In genomic region chr2:101185085-101185484, GRCh38 we compare ENCODE assay signal across 26 cellular contexts. TPM values are rescaled to one million over a fixed set of nuclear protein-coding genes. Genes with fewer than 3 reads are reported as not detected.
DNase-seq lines count a peak whose midpoint lies in the region; ATAC-seq and TF ChIP-seq lines count a peak whose summit lies in the region.
"Had no signal": no experiment of that assay in that cellular context is flagged by ENCODE, and none has a peak within 500 bp of the region (broad histone marks: within the 10 kb centered on the region; RNA-seq: fewer than 3 reads in every experiment).

No MANE protein-coding gene starts in this region.

- H3K36me3 ChIP-seq in MM.1S (replicated peaks; ENCODE audit: insufficient read depth, low read length) (no peaks in the 10 kb centered on the region), RWPE2 (ENCODE audit: low read depth) (no peaks in the 10 kb centered on the region), hepatocyte (replicated peaks; ENCODE audit: insufficient read depth, low read depth) (no peaks in the 10 kb centered on the region), stomach (no peaks in the 10 kb centered on the region)
- no peaks in the 10 kb centered on the region for H3K36me3 ChIP-seq in CD8-positive, alpha-beta memory T cell (ENCODE audit: insufficient read depth, low read length)
- H3K36me3 ChIP-seq: BLaER1, gastroesophageal sphincter had no signal

- H3K9me3 Mint-ChIP-seq in CD8-positive, alpha-beta memory T cell = peaks cover 0 to 5% (median 4%) of the 10 kb centered on the region in 5 donors
- H3K9me3 Mint-ChIP-seq: activated T-helper 17 cell treated with anti-CD3 and anti-CD28 coated beads, Interleukin-2, amount 50 U/mL, for 72 hours had no signal

- DNase-seq in DMS79 treated with DMSO at 0.1 percent for 48 hours (lab: John Stamatoyannopoulos, UW) = peak; percentile 29
- no peak for DNase-seq in MM.1S
- DNase-seq in RWPE2 (ENCODE audit: low spot score) = no peak
- DNase-seq in hepatocyte (ENCODE audit: low spot score) = no peak
- no peak for DNase-seq in activated CD8-positive, alpha-beta memory T cell treated with anti-CD3 and anti-CD28 coated beads for 24 hours
- no peak for DNase-seq in stomach
- no peak for DNase-seq in CD8-positive, alpha-beta memory T cell
- DNase-seq: activated CD4-positive, alpha-beta memory T cell treated with anti-CD3 and anti-CD28 coated beads, Interleukin-2, amount 10 ng/mL, durations not matched to agents 7 days and 5 days; activated CD4-positive, alpha-beta T cell treated with anti-CD3 and anti-CD28 coated beads for 1 hour; activated naive CD8-positive, alpha-beta T cell treated with anti-CD3 and anti-CD28 coated beads for 36 hours; aorta; Caco-2; caudate nucleus; hippocampal formation; mesenchymal stem cell; NCI-H1436 treated with DMSO at 0.1 percent for 48 hours; psoas muscle; stimulated activated naive CD4-positive, alpha-beta T cell treated with Interleukin-2 at 50 U/mL for 16 hours; T-helper 17 cell; testis had no signal

- H3K4me3 Mint-ChIP-seq in CD8-positive, alpha-beta memory T cell = no peak overlapping the region
- H3K4me3 Mint-ChIP-seq: activated CD4-positive, alpha-beta memory T cell treated with anti-CD3 and anti-CD28 coated beads, Interleukin-2, amount 10 ng/mL, durations not matched to agents 7 days and 5 days; activated naive CD8-positive, alpha-beta T cell treated with anti-CD3 and anti-CD28 coated beads for 36 hours; activated T-helper 17 cell treated with anti-CD3 and anti-CD28 coated beads, Interleukin-2, amount 50 U/mL, for 72 hours; T-helper 17 cell had no signal

- H3F3A ChIP-seq in MM.1S (ENCODE audit: insufficient read depth, low read length) = no peaks in the 10 kb centered on the region; the same call in 1 of the 2 replicates

- H3K27me3 ChIP-seq in MM.1S (replicated peaks; ENCODE audit: insufficient read depth, low read length) (no peaks in the 10 kb centered on the region), RWPE2 (ENCODE audit: insufficient read depth, poor library complexity, severe bottlenecking) (no peaks in the 10 kb centered on the region), hepatocyte (no peaks in the 10 kb centered on the region), stomach (no peaks in the 10 kb centered on the region)
- H3K27me3 ChIP-seq in CD8-positive, alpha-beta memory T cell (ENCODE audit: insufficient read depth, low read length, poor library complexity, severe bottlenecking) = no peaks in the 10 kb centered on the region
- H3K27me3 ChIP-seq: BLaER1, gastroesophageal sphincter, testis had no signal

- peaks cover 5% of the 10 kb centered on the region; the same call in 1 of the 2 replicates for H3K4me1 ChIP-seq in MM.1S (ENCODE audit: low read length)
- H3K4me1 ChIP-seq in RWPE2 (ENCODE audit: insufficient read depth, poor library complexity, severe bottlenecking) = peaks cover 23% of the 10 kb centered on the region
- H3K4me1 ChIP-seq in hepatocyte (ENCODE audit: insufficient read depth) = no peaks in the 10 kb centered on the region
- H3K4me1 ChIP-seq in stomach = peaks cover 0 to 11% (median 0%) of the 10 kb centered on the region in 4 donors
- no peaks in the 10 kb centered on the region for H3K4me1 ChIP-seq in CD8-positive, alpha-beta memory T cell (ENCODE audit: insufficient read depth, low read length)
- H3K4me1 ChIP-seq: BLaER1, Caco-2, gastroesophageal sphincter, psoas muscle, testis had no signal

- H3K9me3 ChIP-seq in MM.1S (replicated peaks; ENCODE audit: insufficient read depth, low read length) (no peaks in the 10 kb centered on the region), RWPE2 (ENCODE audit: severe bottlenecking) (no peaks in the 10 kb centered on the region), hepatocyte (ENCODE audit: low read depth) (no peaks in the 10 kb centered on the region), stomach (peaks cover 0 to 6% (median 0%) of the 10 kb centered on the region in 4 donors)
- no peaks in the 10 kb centered on the region for H3K9me3 ChIP-seq in CD8-positive, alpha-beta memory T cell (ENCODE audit: low read length)
- H3K9me3 ChIP-seq: gastroesophageal sphincter, testis had no signal

- CTCF ChIA-PET in CD8-positive, alpha-beta memory T cell (lab: Charles Lee) = no interaction called here

- H2AFZ ChIP-seq in MM.1S (ENCODE audit: low read length) (no peak overlapping the region), hepatocyte (no peak overlapping the region)

- 73% methylated on average over 4 of the region's 4 CpGs for WGBS in hepatocyte (ENCODE audit: low lambda C conversion rate, missing lambda C conversion rate)
- 32 to 62% (median 47%) methylated on average over 4 of the region's 4 CpGs for WGBS in stomach, 5 donors

- no peak overlapping the region for H3K27ac Mint-ChIP-seq in CD8-positive, alpha-beta memory T cell
- H3K27ac Mint-ChIP-seq: activated CD4-positive, alpha-beta memory T cell treated with anti-CD3 and anti-CD28 coated beads, Interleukin-2, amount 10 ng/mL, durations not matched to agents 7 days and 5 days; activated naive CD8-positive, alpha-beta T cell treated with anti-CD3 and anti-CD28 coated beads for 36 hours; activated T-helper 17 cell treated with anti-CD3 and anti-CD28 coated beads, Interleukin-2, amount 50 U/mL, for 72 hours; T-helper 17 cell had no signal

- no peaks in the 10 kb centered on the region for H4K20me1 ChIP-seq in MM.1S (ENCODE audit: insufficient read depth, low read length)
- no peaks in the 10 kb centered on the region for H4K20me1 ChIP-seq in hepatocyte (ENCODE audit: insufficient read depth, poor library complexity, severe bottlenecking)
- H4K20me1 ChIP-seq: BLaER1 had no signal

- H3K79me2 ChIP-seq in MM.1S (ENCODE audit: low read length) = no peaks in the 10 kb centered on the region
- no peaks in the 10 kb centered on the region for H3K79me2 ChIP-seq in hepatocyte

- intact Hi-C loops in stomach (cut with DNase I; ENCODE audit: low total_unique reads) = no loop called here

- H3K27me3 Mint-ChIP-seq in CD8-positive, alpha-beta memory T cell = peaks cover 5 to 13% of the 10 kb centered on the region in 2 donors
- H3K27me3 Mint-ChIP-seq: activated CD4-positive, alpha-beta memory T cell treated with anti-CD3 and anti-CD28 coated beads, Interleukin-2, amount 10 ng/mL, durations not matched to agents 7 days and 5 days; activated naive CD8-positive, alpha-beta T cell treated with anti-CD3 and anti-CD28 coated beads for 36 hours; activated T-helper 17 cell treated with anti-CD3 and anti-CD28 coated beads, Interleukin-2, amount 50 U/mL, for 72 hours had no signal

- ATAC-seq in RWPE2 (ENCODE audit: low read depth) = peak; percentile 87
- ATAC-seq in HG03139 (IDR thresholded peaks at IDR 0.05; ENCODE audit: unreplicated experiment) = no peak
- ATAC-seq: activated T-helper 17 cell treated with anti-CD3 and anti-CD28 coated beads, Interleukin-2, amount 50 U/mL, for 72 hours; gastroesophageal sphincter; left lobe of liver; psoas muscle; SK-N-SH treated with all-trans-retinoic acid at 6 μM for 48 hours; T-helper 17 cell had no signal

- H3K4me2 ChIP-seq in MM.1S (ENCODE audit: low read depth, low read length) (no peak overlapping the region), hepatocyte (no peak overlapping the region)
- H3K4me2 ChIP-seq: BLaER1 had no signal

- no peak overlapping the region for H3K9ac ChIP-seq in MM.1S (ENCODE audit: low read length)
- H3K9ac ChIP-seq: BLaER1 had no signal

- 0 out of 2 replicates have a peak overlapping the region, but pooled peaks have one; percentile 5 for H3K27ac ChIP-seq in MM.1S (ENCODE audit: low read length)
- H3K27ac ChIP-seq in RWPE2 (ENCODE audit: poor library complexity, severe bottlenecking) = peak overlapping the region; percentile 44
- peak overlapping the region; percentile 41 for H3K27ac ChIP-seq in hepatocyte
- H3K27ac ChIP-seq in stomach = peak overlapping the region in 1 of 5 donors; percentile 29
- H3K27ac ChIP-seq in CD8-positive, alpha-beta memory T cell (ENCODE audit: low read depth, low read length) = no peak overlapping the region
- H3K27ac ChIP-seq: BLaER1, gastroesophageal sphincter, psoas muscle, testis had no signal

- H3K4me3 ChIP-seq in MM.1S (ENCODE audit: low read length) (no peak overlapping the region), RWPE2 (ENCODE audit: severe bottlenecking) (no peak overlapping the region), hepatocyte (no peak overlapping the region), stomach (no peak overlapping the region)
- H3K4me3 ChIP-seq in CD8-positive, alpha-beta memory T cell (ENCODE audit: low read length) = no peak overlapping the region
- H3K4me3 ChIP-seq: BLaER1, gastroesophageal sphincter, psoas muscle, testis had no signal

- POLR2A ChIA-PET in CD8-positive, alpha-beta memory T cell (lab: Charles Lee) = no interaction called here

- H3K9me2 ChIP-seq in MM.1S (replicated peaks; ENCODE audit: insufficient read depth, low read length) (no peaks in the 10 kb centered on the region), hepatocyte (replicated peaks; ENCODE audit: insufficient read depth) (no peaks in the 10 kb centered on the region)

- no peak for TF ChIP-seq EP300 in stomach (IDR thresholded peaks at IDR 0.05)

- TF ChIP-seq POLR2A in stomach (IDR thresholded peaks at IDR 0.05) = no peak

- no peaks in the 10 kb centered on the region for H3K4me1 Mint-ChIP-seq in CD8-positive, alpha-beta memory T cell
- H3K4me1 Mint-ChIP-seq: activated CD4-positive, alpha-beta memory T cell treated with anti-CD3 and anti-CD28 coated beads, Interleukin-2, amount 10 ng/mL, durations not matched to agents 7 days and 5 days; activated naive CD8-positive, alpha-beta T cell treated with anti-CD3 and anti-CD28 coated beads for 36 hours; activated T-helper 17 cell treated with anti-CD3 and anti-CD28 coated beads, Interleukin-2, amount 50 U/mL, for 72 hours; T-helper 17 cell had no signal

- TF ChIP-seq CTCF in MM.1S (IDR thresholded peaks at IDR 0.05; ENCODE audit: low read length) (no peak), RWPE2 (IDR thresholded peaks at IDR 0.05; ENCODE audit: poor library complexity, severe bottlenecking) (no peak), hepatocyte (IDR thresholded peaks at IDR 0.05; ENCODE audit: poor library complexity) (no peak), stomach (IDR thresholded peaks at IDR 0.05) (no peak)

- H3K36me3 Mint-ChIP-seq in CD8-positive, alpha-beta memory T cell = peaks cover 0 to 3% (median 2%) of the 10 kb centered on the region in 3 donors
- H3K36me3 Mint-ChIP-seq: activated naive CD8-positive, alpha-beta T cell treated with anti-CD3 and anti-CD28 coated beads for 36 hours had no signal

RNA-seq across cellular contexts. Expression of gene TBC1D8, which starts 33.9 kb away (rescaled TPM):
- total RNA-seq in hepatocyte (15.8 and 18.7 TPM in 2 replicates), stomach (100 to 1,000 TPM in 3 of 5 donors, 10 to 100 TPM in 2; 74.2 to 179 (median 120) TPM)
- polyA plus RNA-seq in hepatocyte (10.1 and 17.9 TPM in 2 replicates), stomach (10 to 100 TPM in 2 of 3 donors, 1 to 10 TPM in 1; 9.9 to 22.0 (median 13.0) TPM)
- under 1 TPM; 0.55 to 0.89 TPM for total RNA-seq in CD8-positive, alpha-beta memory T cell
- polyA plus RNA-seq in CD8-positive, alpha-beta memory T cell = 0.69 TPM
